ENCODE assay signal across 8 cellular contexts in genomic region chr6:142927274-142927586, GRCh38. TPM values are rescaled to one million over a fixed set of nuclear protein-coding genes. Genes with fewer than 3 reads are reported as not detected.
DNase-seq lines count a peak whose midpoint lies in the region; ATAC-seq, FAIRE-seq and TF ChIP-seq lines count a peak whose summit lies in the region.

No MANE protein-coding gene starts in this region.

- no peak for FAIRE-seq in GM12892 (lab: Jason Lieb, UNC)

- H3K9ac ChIP-seq in MM.1S (ENCODE audit: low read length), result peak overlapping the region; percentile 41; the same call in 1 of the 2 replicates

- DNase-seq in AG10803 (ENCODE audit: low read depth), result no peak
- DNase-seq in MM.1S, result no peak
- DNase-seq in naive B cell, result no peak
- no peak for DNase-seq in NCI-H2029 treated with DMSO at 0.1 percent for 48 hours (lab: John Stamatoyannopoulos, UW)
- no peak for DNase-seq in GM12892 (ENCODE audit: insufficient read length)

- 0 out of 2 replicates have a peak overlapping the region, but pooled peaks have one; percentile 15 for H2AFZ ChIP-seq in MM.1S (ENCODE audit: low read length)

- H3K9me3 Mint-ChIP-seq in dendritic cell treated with granulocyte-macrophage colony-stimulating factor and Interleukin-4, amounts not matched to agents 40 ng/mL and 50 ng/mL, for 4 days, result no peaks in the 10 kb centered on the region
- no peaks in the 10 kb centered on the region for H3K9me3 Mint-ChIP-seq in naive B cell

- H3K9me3 ChIP-seq in MM.1S (replicated peaks; ENCODE audit: insufficient read depth, low read length), result no peaks in the 10 kb centered on the region

- no peak overlapping the region for H3K27ac ChIP-seq in MM.1S (ENCODE audit: low read length)

- H4K20me1 ChIP-seq in MM.1S (ENCODE audit: insufficient read depth, low read length), result no peaks in the 10 kb centered on the region

- peaks cover 2% of the 10 kb centered on the region; the same call in 1 of the 2 replicates for H3K79me2 ChIP-seq in MM.1S (ENCODE audit: low read length)

- H3K27ac Mint-ChIP-seq in dendritic cell treated with granulocyte-macrophage colony-stimulating factor and Interleukin-4, amounts not matched to agents 40 ng/mL and 50 ng/mL, for 4 days, result peak overlapping the region; percentile 27
- H3K27ac Mint-ChIP-seq in naive B cell, result peak overlapping the region; percentile 96 to 100 (median 98)

- no peaks in the 10 kb centered on the region for H3K36me3 Mint-ChIP-seq in dendritic cell treated with granulocyte-macrophage colony-stimulating factor and Interleukin-4, amounts not matched to agents 40 ng/mL and 50 ng/mL, for 4 days (ENCODE audit: low read depth)
- no peaks in the 10 kb centered on the region for H3K36me3 Mint-ChIP-seq in naive B cell

- no peaks in the 10 kb centered on the region for H3F3A ChIP-seq in MM.1S (ENCODE audit: insufficient read depth, low read length)

- H3K4me2 ChIP-seq in MM.1S (ENCODE audit: low read depth, low read length), result peak overlapping the region; percentile 73

- H3K27me3 Mint-ChIP-seq in dendritic cell treated with granulocyte-macrophage colony-stimulating factor and Interleukin-4, amounts not matched to agents 40 ng/mL and 50 ng/mL, for 4 days, result peaks cover 22% of the 10 kb centered on the region
- H3K27me3 Mint-ChIP-seq in naive B cell, result no peaks in the 10 kb centered on the region

- no peaks in the 10 kb centered on the region for H3K36me3 ChIP-seq in MM.1S (replicated peaks; ENCODE audit: insufficient read depth, low read length)

- no peaks in the 10 kb centered on the region for H3K9me2 ChIP-seq in MM.1S (replicated peaks; ENCODE audit: insufficient read depth, low read length)

- TF ChIP-seq CTCF in AG10803 (conservative IDR thresholded peaks at IDR 0.05; ENCODE audit: low read length) (no peak), MM.1S (IDR thresholded peaks at IDR 0.05; ENCODE audit: low read length) (no peak)

- no peaks in the 10 kb centered on the region for H3K4me1 ChIP-seq in MM.1S (ENCODE audit: low read length)

- intact Hi-C loops in dendritic cell treated with granulocyte-macrophage colony-stimulating factor and Interleukin-4, amounts not matched to agents 40 ng/mL and 50 ng/mL, for 4 days (cut with micrococcal nuclease), result no loop called here

- H3K4me3 ChIP-seq in AG10803 (ENCODE audit: low read length) (peak overlapping the region; percentile 66), MM.1S (ENCODE audit: low read length) (peak overlapping the region; percentile 60)

- no peaks in the 10 kb centered on the region for H3K27me3 ChIP-seq in MM.1S (replicated peaks; ENCODE audit: insufficient read depth, low read length)

- ATAC-seq in naive B cell (ENCODE audit: low read depth in 2 of 2) (no peak), HG03432 (IDR thresholded peaks at IDR 0.05; ENCODE audit: unreplicated experiment) (no peak), HG02870 (IDR thresholded peaks at IDR 0.05; ENCODE audit: unreplicated experiment) (no peak)

- no peaks in the 10 kb centered on the region for H3K4me1 Mint-ChIP-seq in dendritic cell treated with granulocyte-macrophage colony-stimulating factor and Interleukin-4, amounts not matched to agents 40 ng/mL and 50 ng/mL, for 4 days (ENCODE audit: low read depth)
- peaks cover 33 to 53% (median 51%) of the 10 kb centered on the region in 3 donors for H3K4me1 Mint-ChIP-seq in naive B cell

- H3K4me3 Mint-ChIP-seq in dendritic cell treated with granulocyte-macrophage colony-stimulating factor and Interleukin-4, amounts not matched to agents 40 ng/mL and 50 ng/mL, for 4 days, result peak overlapping the region; percentile 79
- H3K4me3 Mint-ChIP-seq in naive B cell, result peak overlapping the region; percentile 89 to 97 (median 94)

- no peak for TF ChIP-seq POLR2A in GM12892 (IDR thresholded peaks at IDR 0.05; ENCODE audit: low read depth, low read length)

RNA-seq across cellular contexts. Expression of gene HIVEP2, which starts 17.7 kb away (rescaled TPM):
- polyA plus RNA-seq in naive B cell (ENCODE audit: low read depth in 6 of 6), result 10 to 100 TPM in 1 of 6 donors, 1 to 10 TPM in 5; 2.7 to 10.2 (median 5.4) TPM
- polyA plus RNA-seq in GM12892 (2012; ENCODE audit: missing spikeins), result 4.5 TPM
